ENCODE assay signal across 8 cellular contexts in the genomic region with DNA sequence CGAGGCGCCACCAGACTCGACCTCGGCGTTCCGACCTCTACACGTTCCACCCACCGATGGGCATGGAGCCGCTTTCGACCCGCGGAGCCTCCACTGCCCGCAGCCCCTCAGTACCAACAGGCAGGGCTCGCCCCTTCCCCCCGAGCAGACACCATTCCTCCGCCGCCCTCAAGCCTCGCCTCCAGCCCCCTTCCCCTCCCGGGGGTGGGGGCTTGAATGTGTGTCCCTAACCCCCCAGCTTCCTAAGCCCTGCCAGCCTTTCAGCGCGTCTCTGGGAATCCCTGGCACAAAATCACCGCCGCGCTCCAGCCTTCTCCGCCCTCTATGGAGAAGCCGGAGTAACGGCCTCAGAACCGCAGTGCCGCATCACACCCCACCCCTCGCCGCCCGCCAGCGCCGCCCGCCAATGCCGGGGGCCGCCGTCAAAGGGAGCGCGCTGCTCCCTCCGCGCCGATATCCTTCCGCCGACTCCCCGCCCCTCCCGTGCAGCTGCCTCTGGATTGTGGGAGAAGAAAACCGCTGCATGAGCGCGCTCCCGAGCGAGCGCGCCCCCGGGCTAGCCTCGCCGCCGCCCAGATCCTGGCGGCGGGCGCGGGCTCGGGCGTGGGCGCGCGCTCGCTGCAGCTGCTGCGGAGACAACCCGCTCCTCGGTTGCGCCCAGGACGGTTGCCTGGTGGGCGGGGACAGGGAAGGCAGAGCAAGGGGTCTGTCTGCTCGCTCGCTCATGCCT. TPM values are rescaled to one million over a fixed set of nuclear protein-coding genes. Genes with fewer than 3 reads are reported as not detected.
DNase-seq lines count a peak whose midpoint lies in the region; ATAC-seq, FAIRE-seq and TF ChIP-seq lines count a peak whose summit lies in the region.

Gene CCDC88A (minus strand): TSS at position 343 of the 730 bp plus-strand sequence. CDS start 777 bp downstream, outside the sequence.

- no peaks in the 10 kb centered on the region for H3K4me1 ChIP-seq in keratinocyte (ENCODE audit: control insufficient read depth, extremely low read depth, insufficient read depth, low read length)

- H3K36me3 ChIP-seq in keratinocyte (ENCODE audit: control insufficient read depth in 2 of 2, extremely low read depth in 1 of 2, insufficient read depth in 2 of 2, low read length in 2 of 2), result no peaks in the 10 kb centered on the region

- H2AFZ ChIP-seq in keratinocyte (ENCODE audit: control insufficient read depth, low read length), result peak within 1 kb of the TSS; percentile 94

- H3K4me2 ChIP-seq in keratinocyte (ENCODE audit: control insufficient read depth, extremely low read depth, insufficient read depth, low read depth, low read length), result peak within 1 kb of the TSS; percentile 84

- H4K20me1 ChIP-seq in keratinocyte (ENCODE audit: control insufficient read depth, extremely low read depth, insufficient read depth, low read length), result no peaks in the 10 kb centered on the region

- no peaks in the 10 kb centered on the region for H3K27me3 ChIP-seq in keratinocyte (ENCODE audit: control insufficient read depth, extremely low read depth, insufficient read depth, low read length)

- H3K9ac ChIP-seq in keratinocyte (ENCODE audit: control insufficient read depth, extremely low read depth, insufficient read depth, low read length), result peak within 1 kb of the TSS; percentile 85

- H3K9me3 ChIP-seq in keratinocyte (ENCODE audit: control insufficient read depth, low read depth, low read length), result no peaks in the 10 kb centered on the region

- peak within 1 kb of the TSS; percentile 73 for H3K27ac ChIP-seq in keratinocyte (ENCODE audit: control insufficient read depth, insufficient read depth, low read length)

- no peaks in the 10 kb centered on the region for H3K9me1 ChIP-seq in keratinocyte (ENCODE audit: control insufficient read depth, extremely low read depth, insufficient read depth, low read length)

- peaks cover 28% of the 10 kb centered on the region for H3K79me2 ChIP-seq in keratinocyte (ENCODE audit: control insufficient read depth, insufficient read depth, low read length)

- TF ChIP-seq CTCF in AG09319 (IDR thresholded peaks at IDR 0.05; ENCODE audit: low read depth, low read length), result peak; percentile 25
- TF ChIP-seq CTCF in keratinocyte (optimal IDR thresholded peaks at IDR 0.05 in 1 of 3, IDR thresholded peaks at IDR 0.05 in 1 of 3, conservative IDR thresholded peaks at IDR 0.05 in 1 of 3; ENCODE audit: extremely low read depth in 1 of 3, insufficient read depth in 2 of 3, low read length in 3 of 3), result peak in 2 of 3 experiments; percentile 15 to 25

- no peak for FAIRE-seq in keratinocyte (lab: Jason Lieb, UNC)

- ATAC-seq in GM19025 (IDR thresholded peaks at IDR 0.05; ENCODE audit: low read depth, unreplicated experiment) (peak; percentile 78), HG03280 (IDR thresholded peaks at IDR 0.05; ENCODE audit: unreplicated experiment) (peak; percentile 83)

- peak within 1 kb of the TSS; percentile 72 to 95 (median 93) for H3K4me3 ChIP-seq in keratinocyte (ENCODE audit: control insufficient read depth in 2 of 3, extremely low read depth in 1 of 3, insufficient read depth in 2 of 3, low read depth in 1 of 3, low read length in 3 of 3)

- DNase-seq in AG09319 (ENCODE audit: extremely low read depth, low read depth), result peak; percentile 98
- DNase-seq in NCI-H345 treated with DMSO at 0.1 percent for 48 hours (lab: John Stamatoyannopoulos, UW; ENCODE audit: unreplicated experiment), result peak; percentile 90
- DNase-seq in activated CD4-positive, CD25-positive, alpha-beta regulatory T cell treated with anti-CD3 and anti-CD28 coated beads, Interleukin-2, amount 50 U/mL, for 16 hours (ENCODE audit: low read depth, low spot score), result peak; percentile 61
- peak; percentile 87 for DNase-seq in cerebellar cortex (ENCODE audit: low spot score)
- peak; percentile 36 for DNase-seq in keratinocyte (ENCODE audit: low read depth, low spot score)
- DNase-seq in stimulated activated CD4-positive, alpha-beta T cell treated with anti-CD3 and anti-CD28 coated beads, Interleukin-12 subunit alpha, Interleukin-12 subunit beta, amount 100 ng/mL, for 48 hours (ENCODE audit: low read depth in 2 of 3, low spot score in 1 of 3), result peak; percentile 80 to 86 (median 84)

- dilution Hi-C loops in keratinocyte (cut with MboI; ENCODE audit: extremely low pct_ligation_motif_present, low sequenced_read_pairs), result no loop called here

RNA-seq across cellular contexts. Expression of gene CCDC88A, which starts in this region (rescaled TPM):
- 15.0 to 21.3 TPM (median 15.8 TPM) in 3 replicates for polyA plus RNA-seq in keratinocyte
- 47.0 TPM for polyA plus RNA-seq in keratinocyte (2011; ENCODE audit: low read depth)
- polyA plus RNA-seq in keratinocyte (2011; cell fraction: cytosol; rRNA removed), result 8.0 and 13.6 TPM in 2 replicates
- 22.1 and 27.2 TPM in 2 replicates for polyA plus RNA-seq in keratinocyte (2011; cell fraction: nucleus; rRNA removed)
- 5.8 and 14.2 TPM in 2 replicates for polyA plus RNA-seq in keratinocyte (2012; ENCODE audit: low replicate concordance)
- 21.7 to 50.4 TPM (median 28.5 TPM) in 3 replicates for polyA minus RNA-seq in keratinocyte
- polyA minus RNA-seq in keratinocyte (2011; cell fraction: cytosol; rRNA and poly(A)+ RNA removed), result 23.8 TPM
- polyA minus RNA-seq in keratinocyte (2011; cell fraction: nucleus; rRNA and poly(A)+ RNA removed), result 32.8 and 69.3 TPM in 2 replicates

Comparison
In these comparisons a context has a peak if more than half of its experiments do, and no peak if none do; other contexts are left out.
1. Peak in every context shown above with its lines: DNase-seq, ATAC-seq, H3K4me3 ChIP-seq and H3K27ac ChIP-seq.
2. DNase-seq: peak in every context shown above with its lines; median percentile 98 in AG09319; 90 in NCI-H345 treated with DMSO at 0.1 percent for 48 hours; 87 in cerebellar cortex; 84 in stimulated activated CD4-positive, alpha-beta T cell treated with anti-CD3 and anti-CD28 coated beads, Interleukin-12 subunit alpha, Interleukin-12 subunit beta, amount 100 ng/mL, for 48 hours; 61 in activated CD4-positive, CD25-positive, alpha-beta regulatory T cell treated with anti-CD3 and anti-CD28 coated beads, Interleukin-2, amount 50 U/mL, for 16 hours; 36 in keratinocyte.